Comparison of ENCODE assay signal across 11 cellular contexts in the genomic region with DNA sequence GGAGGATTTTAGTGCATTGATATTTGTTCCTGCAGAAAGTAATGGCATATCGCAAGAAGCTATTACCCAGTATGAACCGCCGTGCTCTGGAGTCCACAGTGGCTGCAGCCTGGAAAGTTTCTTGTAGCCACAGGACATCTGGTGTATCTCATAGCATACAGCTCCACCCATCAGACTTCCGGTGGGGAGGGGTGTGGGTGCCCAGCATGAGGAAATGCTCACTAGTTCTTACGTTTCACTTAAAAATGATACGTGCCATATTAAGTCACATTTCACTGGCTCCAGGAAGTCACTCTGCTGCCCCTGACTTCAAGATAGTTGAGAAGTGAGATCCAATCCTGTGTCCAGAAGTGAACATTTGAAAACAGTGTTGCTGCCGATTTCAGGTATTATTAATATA.
DNase-seq lines count a peak whose midpoint lies in the region; ATAC-seq and TF ChIP-seq lines count a peak whose summit lies in the region.
"Had no signal": no experiment of that assay in that cellular context is flagged by ENCODE, and none has a peak within 500 bp of the region (broad histone marks: within the 10 kb centered on the region; RNA-seq: fewer than 3 reads in every experiment).

No MANE protein-coding gene starts in this region.

- peak overlapping the region; percentile 46; the same call in 1 of the 2 replicates for H3K4me3 ChIP-seq in GM23338

- H3K36me3 ChIP-seq in GM23338 (ENCODE audit: insufficient read depth), result no peaks in the 10 kb centered on the region

- peak overlapping the region; percentile 91 for H2AFZ ChIP-seq in GM23338

- H3K9me3 Mint-ChIP-seq in GM23338 (no peaks in the 10 kb centered on the region), glutamatergic neuron (ENCODE audit: unreplicated experiment) (peaks cover 6% of the 10 kb centered on the region), MCF 10A (ENCODE audit: unreplicated experiment) (no peaks in the 10 kb centered on the region)

- H4K20me1 ChIP-seq in GM23338 (replicated peaks; ENCODE audit: insufficient read depth), result no peaks in the 10 kb centered on the region

- intact Hi-C loops in MCF 10A (cut with micrococcal nuclease), result no loop called here

- no peaks in the 10 kb centered on the region for H3F3A ChIP-seq in GM23338 (replicated peaks; ENCODE audit: low read depth)

- H3K4me2 ChIP-seq in GM23338, result peak overlapping the region; percentile 69; the same call in 1 of the 2 replicates

- no TSS peak for BruUV-seq in MCF 10A (replicated peaks; lab: Mats Ljungman, UMichigan)

- CTCF ChIA-PET in MCF 10A (lab: Yijun Ruan, JAX), result no interaction called here

- no peaks in the 10 kb centered on the region for H3K27me3 ChIP-seq in GM23338 (ENCODE audit: insufficient read depth)

- no peak overlapping the region for H3K27ac ChIP-seq in GM23338 (ENCODE audit: low read depth)
- H3K27ac ChIP-seq: HL-60 had no signal

- no peaks in the 10 kb centered on the region for H3K4me1 ChIP-seq in GM23338 (ENCODE audit: insufficient read depth)

- no peaks in the 10 kb centered on the region for H3K9me2 ChIP-seq in GM23338 (ENCODE audit: insufficient read depth)

- DNase-seq in AG20443 (ENCODE audit: low spot score), result peak; percentile 14
- DNase-seq in GM23338 (ENCODE audit: low spot score), result no peak
- DNase-seq in SK-N-DZ (ENCODE audit: low spot score), result peak; percentile 90
- no peak for DNase-seq in glutamatergic neuron
- no peak for DNase-seq in activated CD4-positive, alpha-beta T cell treated with anti-CD3 and anti-CD28 coated beads, Interleukin-2, amount 50 U/mL, for 4 hours
- DNase-seq in activated CD8-positive, alpha-beta memory T cell treated with anti-CD3 and anti-CD28 coated beads for 24 hours, result no peak
- no peak for DNase-seq in MCF 10A (ENCODE audit: unreplicated experiment)
- DNase-seq: CD4-positive, CD25-positive, alpha-beta regulatory T cell had no signal

- ATAC-seq in GM23338, result peak; percentile 24
- ATAC-seq in GM18867 (IDR thresholded peaks at IDR 0.05; ENCODE audit: unreplicated experiment), result no peak

- TF ChIP-seq CTCF in GM23338 (conservative IDR thresholded peaks at IDR 0.05; ENCODE audit: low read depth in 2 of 2) (no peak), glutamatergic neuron (IDR thresholded peaks at IDR 0.05; ENCODE audit: partially characterized antibody, unreplicated experiment) (no peak), MCF 10A (IDR thresholded peaks at IDR 0.05; ENCODE audit: unreplicated experiment) (no peak)

- POLR2A ChIA-PET in MCF 10A (lab: Yijun Ruan, JAX), result no interaction called here

- no peaks in the 10 kb centered on the region for H3K79me2 ChIP-seq in GM23338 (replicated peaks; ENCODE audit: insufficient read depth)

- peak overlapping the region; percentile 61; the same call in 2 of the 3 replicates for H3K4me3 Mint-ChIP-seq in GM23338
- peak overlapping the region; percentile 88 for H3K4me3 Mint-ChIP-seq in glutamatergic neuron (ENCODE audit: unreplicated experiment)
- no peak overlapping the region for H3K4me3 Mint-ChIP-seq in MCF 10A (ENCODE audit: unreplicated experiment)
- H3K4me3 Mint-ChIP-seq: T-helper 1 cell treated with Interleukin-12 subunit alpha and Interleukin-12 subunit beta and Interleukin-4 antibody, amounts not matched to agents 30 μg/mL and 1 μg/mL, for 36 hours had no signal

- H3K4me1 Mint-ChIP-seq in GM23338 (peaks cover 3% of the 10 kb centered on the region; the same call in 1 of the 3 replicates), glutamatergic neuron (ENCODE audit: low read depth, unreplicated experiment) (no peaks in the 10 kb centered on the region), MCF 10A (ENCODE audit: insufficient read depth, unreplicated experiment) (no peaks in the 10 kb centered on the region)
- H3K4me1 Mint-ChIP-seq: CD4-positive, CD25-positive, alpha-beta regulatory T cell had no signal

- peaks cover 6% of the 10 kb centered on the region for H3K27me3 Mint-ChIP-seq in GM23338 (ENCODE audit: insufficient read depth, low read depth, poor library complexity)
- peaks cover 2% of the 10 kb centered on the region for H3K27me3 Mint-ChIP-seq in glutamatergic neuron (ENCODE audit: unreplicated experiment)
- peaks cover 17% of the 10 kb centered on the region for H3K27me3 Mint-ChIP-seq in MCF 10A (ENCODE audit: insufficient read depth, unreplicated experiment)
- H3K27me3 Mint-ChIP-seq: CD4-positive, CD25-positive, alpha-beta regulatory T cell had no signal

- H3K36me3 Mint-ChIP-seq in GM23338 (ENCODE audit: low read depth) (no peaks in the 10 kb centered on the region), glutamatergic neuron (ENCODE audit: unreplicated experiment) (no peaks in the 10 kb centered on the region), MCF 10A (ENCODE audit: insufficient read depth, unreplicated experiment) (no peaks in the 10 kb centered on the region)

- H3K27ac Mint-ChIP-seq in GM23338 (0 out of 2 replicates have a peak overlapping the region, but pooled peaks have one; percentile 36), glutamatergic neuron (ENCODE audit: unreplicated experiment) (peak overlapping the region; percentile 86), MCF 10A (ENCODE audit: low read depth, unreplicated experiment) (no peak overlapping the region)
- H3K27ac Mint-ChIP-seq: CD4-positive, CD25-positive, alpha-beta regulatory T cell; T-helper 1 cell treated with Interleukin-12 subunit alpha and Interleukin-12 subunit beta and Interleukin-4 antibody, amounts not matched to agents 30 μg/mL and 1 μg/mL, for 36 hours had no signal

TF ChIP-seq in GM23338, 12 proteins besides CTCF, POLR2A, EP300 and RAD21:
- no peak for TF ChIP-seq EZH2 (IDR thresholded peaks at IDR 0.05; ENCODE audit: low read depth, unreplicated experiment)
- TF ChIP-seq REST (IDR thresholded peaks at IDR 0.05; ENCODE audit: unreplicated experiment), result no peak
- TF ChIP-seq NANOG (IDR thresholded peaks at IDR 0.05; ENCODE audit: borderline replicate concordance), result no peak
- no peak for TF ChIP-seq STAT1 (IDR thresholded peaks at IDR 0.05; ENCODE audit: unreplicated experiment)
- no peak for TF ChIP-seq ZNF331 (CRISPR knock-in tag; IDR thresholded peaks at IDR 0.05; ENCODE audit: low read depth)
- no peak for TF ChIP-seq ZNF114 (CRISPR knock-in tag; IDR thresholded peaks at IDR 0.05)
- TF ChIP-seq CREB1 (CRISPR knock-in tag; IDR thresholded peaks at IDR 0.05; ENCODE audit: low read depth), result no peak
- TF ChIP-seq EZH2phosphoT487 (IDR thresholded peaks at IDR 0.05; ENCODE audit: unreplicated experiment), result no peak

Comparison
In these comparisons a context has a peak if more than half of its experiments do, and no peak if none do; other contexts are left out.
1. DNase-seq: peak in AG20443 (single experiment) and SK-N-DZ (single experiment); none in GM23338 (single experiment), glutamatergic neuron (single experiment), activated CD4-positive, alpha-beta T cell treated with anti-CD3 and anti-CD28 coated beads, Interleukin-2, amount 50 U/mL, for 4 hours (0 of 2), activated CD8-positive, alpha-beta memory T cell treated with anti-CD3 and anti-CD28 coated beads for 24 hours (single experiment) and MCF 10A (single experiment).